Comparison of ENCODE assay signal across 10 cellular contexts in the genomic region with DNA sequence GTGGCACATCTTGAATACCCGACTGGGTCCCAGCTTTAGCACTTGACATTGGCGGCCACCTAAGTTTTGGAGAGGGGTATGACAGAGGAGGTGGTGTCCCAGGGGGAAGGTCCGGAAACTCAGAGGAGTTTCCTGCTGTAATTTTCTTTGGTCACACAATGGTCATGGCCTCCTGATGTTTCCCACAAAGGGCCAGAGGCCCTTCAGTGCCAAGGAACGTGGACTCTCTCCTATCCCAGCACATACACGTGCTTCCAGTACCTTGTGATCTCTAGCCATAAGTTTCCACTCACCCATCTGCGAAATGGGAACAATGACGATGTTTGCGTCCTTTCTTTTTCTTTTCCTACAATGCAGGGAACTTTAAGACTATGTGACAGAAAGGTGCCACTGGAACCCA. TPM values are rescaled to one million over a fixed set of nuclear protein-coding genes. Genes with fewer than 3 reads are reported as not detected.
DNase-seq lines count a peak whose midpoint lies in the region; ATAC-seq and TF ChIP-seq lines count a peak whose summit lies in the region.
"Had no signal": no experiment of that assay in that cellular context is flagged by ENCODE, and none has a peak within 500 bp of the region (broad histone marks: within the 10 kb centered on the region; RNA-seq: fewer than 3 reads in every experiment).

No MANE protein-coding gene starts in this region.

- ATAC-seq in GM18867 (IDR thresholded peaks at IDR 0.05; ENCODE audit: unreplicated experiment) = no peak

- H3K27me3 Mint-ChIP-seq in IgD-negative memory B cell = no peaks in the 10 kb centered on the region
- peaks cover 2% of the 10 kb centered on the region for H3K27me3 Mint-ChIP-seq in nephron progenitor cell (ENCODE audit: low read depth, poor library complexity)

- H3K36me3 Mint-ChIP-seq in IgD-negative memory B cell = peaks cover 14% of the 10 kb centered on the region
- peaks cover 64% of the 10 kb centered on the region for H3K36me3 Mint-ChIP-seq in nephron progenitor cell (ENCODE audit: low read depth)

- DNase-seq in nephron progenitor cell (no peak), GM20000 (ENCODE audit: low spot score) (no peak), NCI-H2029 treated with DMSO at 0.1 percent for 48 hours (lab: John Stamatoyannopoulos, UW) (no peak), NCI-H526 treated with DMSO at 0.1 percent for 48 hours (lab: John Stamatoyannopoulos, UW) (no peak)
- DNase-seq: NCI-H748 treated with DMSO at 0.1 percent for 48 hours had no signal

- H3K27ac Mint-ChIP-seq in IgD-negative memory B cell = peak overlapping the region in 2 of 3 donors; percentile 88 to 89
- H3K27ac Mint-ChIP-seq in nephron progenitor cell = peak overlapping the region; percentile 90

- no peak overlapping the region for H3K4me3 ChIP-seq in ACC112 (ENCODE audit: low read depth, low read length)

- peaks cover 88% of the 10 kb centered on the region for H3K4me1 ChIP-seq in ACC112 (ENCODE audit: control insufficient read depth, insufficient read depth, low read length, unreplicated experiment)

- no peaks in the 10 kb centered on the region for H3K9me3 Mint-ChIP-seq in IgD-negative memory B cell
- H3K9me3 Mint-ChIP-seq in nephron progenitor cell = no peaks in the 10 kb centered on the region

- H3K79me2 ChIP-seq in ACC112 (ENCODE audit: control insufficient read depth, insufficient read depth, low read length, unreplicated experiment) = peaks cover 88% of the 10 kb centered on the region

- H3K4me1 Mint-ChIP-seq in IgD-negative memory B cell = peaks cover 33 to 45% (median 37%) of the 10 kb centered on the region in 3 donors
- peaks cover 37% of the 10 kb centered on the region for H3K4me1 Mint-ChIP-seq in nephron progenitor cell

- H3K4me3 Mint-ChIP-seq in IgD-negative memory B cell (peak overlapping the region in 2 of 4 donors; percentile 69 to 76), nephron progenitor cell (no peak overlapping the region)

- no peaks in the 10 kb centered on the region for H3K27me3 ChIP-seq in ACC112 (ENCODE audit: insufficient read depth, low read length)

- TF ChIP-seq CTCF in nephron progenitor cell (IDR thresholded peaks at IDR 0.05) (no peak), GM20000 (IDR thresholded peaks at IDR 0.05; ENCODE audit: extremely low read depth, missing control alignments) (no peak)

- peaks cover 25% of the 10 kb centered on the region; the same call in 1 of the 2 replicates for H3K36me3 ChIP-seq in ACC112 (ENCODE audit: insufficient read depth, low read length)

- no peak overlapping the region for H2AFZ ChIP-seq in ACC112 (ENCODE audit: low read length, unreplicated experiment)

- H3K27ac ChIP-seq in ACC112 (ENCODE audit: low read depth, low read length) (peak overlapping the region; percentile 75), cingulate gyrus (ENCODE audit: low read depth, low read length) (peak overlapping the region; percentile 8)
- H3K27ac ChIP-seq: VCaP had no signal

RNA-seq across cellular contexts. Expression of a gene that starts 13.2 kb away (rescaled TPM):
- 140 TPM for polyA plus RNA-seq in IgD-negative memory B cell
